In the genomic region with DNA sequence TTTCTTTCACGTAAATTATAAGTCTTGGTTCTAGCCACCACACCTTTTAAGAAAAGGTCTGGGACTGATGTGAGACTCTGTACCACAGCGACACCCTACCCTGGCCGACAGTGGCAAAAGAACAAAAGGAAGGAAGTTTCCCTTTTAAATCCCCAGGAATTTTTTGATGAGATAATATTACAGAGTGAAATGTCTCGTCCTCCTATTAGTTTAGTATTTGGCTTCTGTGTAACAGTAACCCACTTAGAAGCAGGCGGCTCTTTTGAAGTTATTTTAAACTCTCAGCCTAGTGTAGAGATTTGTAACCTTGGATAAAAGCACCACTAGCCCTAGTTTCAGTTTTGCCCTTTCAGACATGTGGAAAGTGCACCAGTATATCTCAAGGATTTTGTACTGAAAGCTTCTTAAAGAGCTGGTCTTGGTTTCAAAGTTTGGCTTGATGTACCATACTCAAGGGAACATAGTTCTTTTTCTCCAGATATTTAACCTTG, we compare ENCODE assay signal across 10 cellular contexts.
DNase-seq lines count a peak whose midpoint lies in the region; ATAC-seq, FAIRE-seq and TF ChIP-seq lines count a peak whose summit lies in the region.
"Had no signal": no experiment of that assay in that cellular context is flagged by ENCODE, and none has a peak within 500 bp of the region (broad histone marks: within the 10 kb centered on the region; RNA-seq: fewer than 3 reads in every experiment).

No MANE protein-coding gene starts in this region.

- DNase-seq in lung microvascular endothelial cell (ENCODE audit: low read depth in 2 of 2) = peak; percentile 19 to 39
- peak; percentile 45 for DNase-seq in urothelium cell line (ENCODE audit: low spot score)
- no peak for DNase-seq in GM19240 (ENCODE audit: insufficient read length, low spot score)
- no peak for DNase-seq in medulla oblongata (ENCODE audit: extremely low spot score)
- DNase-seq: activated T-cell treated with anti-CD3 and anti-CD28 coated beads for 4 hours, NCI-H1092, T-cell had no signal

- peak; percentile 18 for FAIRE-seq in endometrium (lab: Jason Lieb, UNC)
- no peak for FAIRE-seq in urothelium cell line (lab: Jason Lieb, UNC)

- H3K27ac ChIP-seq in OCI-LY3 (ENCODE audit: low read length) = no peak overlapping the region

- peak overlapping the region; percentile 49; the same call in 1 of the 2 replicates for H3K4me3 ChIP-seq in OCI-LY3 (ENCODE audit: low read length)

- H3K36me3 ChIP-seq in OCI-LY3 (replicated peaks; ENCODE audit: low read depth, low read length) = no peaks in the 10 kb centered on the region

- no peak overlapping the region for H3K9ac ChIP-seq in OCI-LY3 (ENCODE audit: low read length)

- H3K4me2 ChIP-seq in OCI-LY3 (ENCODE audit: low read length) = peak overlapping the region; percentile 58

- peaks cover 26% of the 10 kb centered on the region for H3K4me1 ChIP-seq in OCI-LY3 (ENCODE audit: low read length)

- H4K20me1 ChIP-seq in OCI-LY3 (ENCODE audit: insufficient read depth, low read length) = peaks cover 42% of the 10 kb centered on the region

- TF ChIP-seq CTCF in OCI-LY3 (IDR thresholded peaks at IDR 0.05; ENCODE audit: low read depth, low read length) = peak; percentile 32

- H3K9me3 ChIP-seq in OCI-LY3 (ENCODE audit: insufficient read depth, low read length) = no peaks in the 10 kb centered on the region

- H3K27me3 ChIP-seq in OCI-LY3 (ENCODE audit: low read depth, low read length) = no peaks in the 10 kb centered on the region

- no peak overlapping the region for H2AFZ ChIP-seq in OCI-LY3 (ENCODE audit: low read depth, low read length)

- peaks cover 44% of the 10 kb centered on the region for H3K79me2 ChIP-seq in OCI-LY3 (ENCODE audit: low read length)

- ATAC-seq in HG02884 (IDR thresholded peaks at IDR 0.05; ENCODE audit: unreplicated experiment) = no peak
- ATAC-seq: T-cell had no signal

Comparison
In these comparisons a context has a peak if more than half of its experiments do, and no peak if none do; other contexts are left out.
1. DNase-seq: peak in lung microvascular endothelial cell (2 of 2) and urothelium cell line (single experiment); none in GM19240 (single experiment) and medulla oblongata (single experiment).